1 cellular context compared by ENCODE assay signal in genomic region chr3:178663572-178663971, GRCh38.
TF ChIP-seq lines count a peak whose summit lies in the region.

No MANE protein-coding gene starts in this region.

TF ChIP-seq in GM12878, 131 proteins besides CTCF, POLR2A, EP300 and RAD21 (continued from another document):
- TF ChIP-seq EED (IDR thresholded peaks at IDR 0.05; ENCODE audit: low read depth) (peak; percentile 60), ZNF384 (IDR thresholded peaks at IDR 0.05; ENCODE audit: borderline replicate concordance, low read depth, low read length) (no peak), BCL3 (IDR thresholded peaks at IDR 0.05; ENCODE audit: borderline replicate concordance, insufficient read depth, low read depth, low read length, poor library complexity, severe bottlenecking) (peak; percentile 78), CBX5 (IDR thresholded peaks at IDR 0.05; ENCODE audit: low read depth) (peak; percentile 16; the same call in 1 of the 2 replicates), BCL11A (IDR thresholded peaks at IDR 0.05; ENCODE audit: low read depth, low read length) (peak; percentile 71; the same call in 1 of the 2 replicates), SMC3 (IDR thresholded peaks at IDR 0.05; ENCODE audit: borderline replicate concordance, low read length) (no peak), HDAC2 (IDR thresholded peaks at IDR 0.05) (no peak), SPI1 (IDR thresholded peaks at IDR 0.05; ENCODE audit: borderline replicate concordance, insufficient read depth, low read depth, low read length) (no peak), NR2F1 (conservative IDR thresholded peaks at IDR 0.05) (0 out of 2 replicates have a peak, but pooled peaks have one; percentile 63), NKRF (conservative IDR thresholded peaks at IDR 0.05) (no peak), NFXL1 (IDR thresholded peaks at IDR 0.05; ENCODE audit: borderline replicate concordance) (no peak), MEF2A (IDR thresholded peaks at IDR 0.05; ENCODE audit: insufficient read depth, low read depth, low read length) (peak; percentile 79; the same call in 1 of the 2 replicates), PRDM15 (CRISPR knock-in tag; IDR thresholded peaks at IDR 0.05) (no peak), RUNX3 (IDR thresholded peaks at IDR 0.05; ENCODE audit: low read length) (peak; percentile 69), IKZF2 (IDR thresholded peaks at IDR 0.05) (peak; percentile 49 to 59; a peak in 2 of 4 replicates), FOXM1 (IDR thresholded peaks at IDR 0.05; ENCODE audit: low read depth, low read length) (peak; percentile 90; the same call in 1 of the 2 replicates), IRF4 (IDR thresholded peaks at IDR 0.05; ENCODE audit: low read depth, low read length) (peak; percentile 61; the same call in 1 of the 2 replicates), BACH1 (IDR thresholded peaks at IDR 0.05; ENCODE audit: borderline replicate concordance) (no peak)
TF ChIP-seq in GM12878: peak in this region for 33.
